2 cellular contexts compared by ENCODE assay signal in the genomic region with DNA sequence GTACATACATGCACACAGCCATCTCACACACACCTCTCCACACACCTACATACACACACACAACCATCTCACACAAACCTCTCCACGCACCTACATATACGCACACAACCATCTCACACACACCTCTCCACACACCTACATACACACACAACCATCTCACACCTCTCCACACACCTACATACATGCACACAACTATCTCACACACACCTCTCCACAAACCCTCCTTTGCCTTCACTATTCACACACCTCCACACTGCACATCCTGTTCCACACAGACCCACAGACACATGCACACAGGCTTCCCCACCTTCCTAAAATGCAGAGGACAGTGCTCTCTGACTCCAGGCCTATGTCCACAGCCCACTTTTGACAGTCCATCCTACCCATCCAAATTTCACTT.
TF ChIP-seq lines count a peak whose summit lies in the region.

No MANE protein-coding gene starts in this region.

TF ChIP-seq in HEK293, 187 proteins besides CTCF, POLR2A, EP300 and RAD21:
- TF ChIP-seq, protein P1, sequence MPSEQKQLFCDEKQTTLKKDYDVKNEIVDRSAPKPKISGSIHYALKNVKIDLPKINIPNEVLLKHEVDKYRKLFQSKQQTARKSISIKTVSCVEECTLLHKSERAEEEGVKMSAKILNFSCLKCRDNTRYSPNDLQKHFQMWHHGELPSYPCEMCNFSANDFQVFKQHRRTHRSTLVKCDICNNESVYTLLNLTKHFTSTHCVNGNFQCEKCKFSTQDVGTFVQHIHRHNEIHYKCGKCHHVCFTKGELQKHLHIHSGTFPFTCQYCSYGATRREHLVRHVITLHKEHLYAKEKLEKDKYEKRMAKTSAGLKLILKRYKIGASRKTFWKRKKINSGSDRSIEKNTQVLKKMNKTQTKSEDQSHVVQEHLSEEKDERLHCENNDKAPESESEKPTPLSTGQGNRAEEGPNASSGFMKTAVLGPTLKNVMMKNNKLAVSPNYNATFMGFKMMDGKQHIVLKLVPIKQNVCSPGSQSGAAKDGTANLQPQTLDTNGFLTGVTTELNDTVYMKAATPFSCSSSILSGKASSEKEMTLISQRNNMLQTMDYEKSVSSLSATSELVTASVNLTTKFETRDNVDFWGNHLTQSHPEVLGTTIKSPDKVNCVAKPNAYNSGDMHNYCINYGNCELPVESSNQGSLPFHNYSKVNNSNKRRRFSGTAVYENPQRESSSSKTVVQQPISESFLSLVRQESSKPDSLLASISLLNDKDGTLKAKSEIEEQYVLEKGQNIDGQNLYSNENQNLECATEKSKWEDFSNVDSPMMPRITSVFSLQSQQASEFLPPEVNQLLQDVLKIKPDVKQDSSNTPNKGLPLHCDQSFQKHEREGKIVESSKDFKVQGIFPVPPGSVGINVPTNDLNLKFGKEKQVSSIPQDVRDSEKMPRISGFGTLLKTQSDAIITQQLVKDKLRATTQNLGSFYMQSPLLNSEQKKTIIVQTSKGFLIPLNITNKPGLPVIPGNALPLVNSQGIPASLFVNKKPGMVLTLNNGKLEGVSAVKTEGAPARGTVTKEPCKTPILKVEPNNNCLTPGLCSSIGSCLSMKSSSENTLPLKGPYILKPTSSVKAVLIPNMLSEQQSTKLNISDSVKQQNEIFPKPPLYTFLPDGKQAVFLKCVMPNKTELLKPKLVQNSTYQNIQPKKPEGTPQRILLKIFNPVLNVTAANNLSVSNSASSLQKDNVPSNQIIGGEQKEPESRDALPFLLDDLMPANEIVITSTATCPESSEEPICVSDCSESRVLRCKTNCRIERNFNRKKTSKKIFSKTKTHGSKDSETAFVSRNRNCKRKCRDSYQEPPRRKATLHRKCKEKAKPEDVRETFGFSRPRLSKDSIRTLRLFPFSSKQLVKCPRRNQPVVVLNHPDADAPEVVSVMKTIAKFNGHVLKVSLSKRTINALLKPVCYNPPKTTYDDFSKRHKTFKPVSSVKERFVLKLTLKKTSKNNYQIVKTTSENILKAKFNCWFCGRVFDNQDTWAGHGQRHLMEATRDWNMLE (tag by site-specific recombination; conservative IDR thresholded peaks at IDR 0.05; ENCODE audit: low read depth): no peak
- TF ChIP-seq EGR2 (tag by site-specific recombination; IDR thresholded peaks at IDR 0.05; ENCODE audit: low read depth): peak; percentile 49; the same call in 1 of the 2 replicates
- TF ChIP-seq, protein P2, sequence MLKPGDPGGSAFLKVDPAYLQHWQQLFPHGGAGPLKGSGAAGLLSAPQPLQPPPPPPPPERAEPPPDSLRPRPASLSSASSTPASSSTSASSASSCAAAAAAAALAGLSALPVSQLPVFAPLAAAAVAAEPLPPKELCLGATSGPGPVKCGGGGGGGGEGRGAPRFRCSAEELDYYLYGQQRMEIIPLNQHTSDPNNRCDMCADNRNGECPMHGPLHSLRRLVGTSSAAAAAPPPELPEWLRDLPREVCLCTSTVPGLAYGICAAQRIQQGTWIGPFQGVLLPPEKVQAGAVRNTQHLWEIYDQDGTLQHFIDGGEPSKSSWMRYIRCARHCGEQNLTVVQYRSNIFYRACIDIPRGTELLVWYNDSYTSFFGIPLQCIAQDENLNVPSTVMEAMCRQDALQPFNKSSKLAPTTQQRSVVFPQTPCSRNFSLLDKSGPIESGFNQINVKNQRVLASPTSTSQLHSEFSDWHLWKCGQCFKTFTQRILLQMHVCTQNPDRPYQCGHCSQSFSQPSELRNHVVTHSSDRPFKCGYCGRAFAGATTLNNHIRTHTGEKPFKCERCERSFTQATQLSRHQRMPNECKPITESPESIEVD (tag by site-specific recombination; IDR thresholded peaks at IDR 0.05): no peak
- no peak for TF ChIP-seq ZNF837 (tag by site-specific recombination; IDR thresholded peaks at IDR 0.05)

TF ChIP-seq in IMR-90, 13 proteins besides CTCF, POLR2A, EP300 and RAD21:
- TF ChIP-seq MAZ (IDR thresholded peaks at IDR 0.05; ENCODE audit: borderline replicate concordance, low read depth, low read length) (no peak), NFE2L2 (IDR thresholded peaks at IDR 0.05; ENCODE audit: low read depth, low read length) (no peak), MXI1 (IDR thresholded peaks at IDR 0.05; ENCODE audit: borderline replicate concordance, low read depth, low read length) (no peak), FOS (IDR thresholded peaks at IDR 0.05; ENCODE audit: low read depth, low read length) (no peak), RFX5 (IDR thresholded peaks at IDR 0.05; ENCODE audit: low read depth, low read length) (no peak), SMC3 (IDR thresholded peaks at IDR 0.05; ENCODE audit: low read depth, low read length) (no peak), MAFK (IDR thresholded peaks at IDR 0.05; ENCODE audit: low read depth, low read length) (no peak), CEBPB (IDR thresholded peaks at IDR 0.05; ENCODE audit: low read depth, low read length) (no peak), BHLHE40 (IDR thresholded peaks at IDR 0.05; ENCODE audit: low read depth, low read length) (no peak)
- TF ChIP-seq, protein P3, sequence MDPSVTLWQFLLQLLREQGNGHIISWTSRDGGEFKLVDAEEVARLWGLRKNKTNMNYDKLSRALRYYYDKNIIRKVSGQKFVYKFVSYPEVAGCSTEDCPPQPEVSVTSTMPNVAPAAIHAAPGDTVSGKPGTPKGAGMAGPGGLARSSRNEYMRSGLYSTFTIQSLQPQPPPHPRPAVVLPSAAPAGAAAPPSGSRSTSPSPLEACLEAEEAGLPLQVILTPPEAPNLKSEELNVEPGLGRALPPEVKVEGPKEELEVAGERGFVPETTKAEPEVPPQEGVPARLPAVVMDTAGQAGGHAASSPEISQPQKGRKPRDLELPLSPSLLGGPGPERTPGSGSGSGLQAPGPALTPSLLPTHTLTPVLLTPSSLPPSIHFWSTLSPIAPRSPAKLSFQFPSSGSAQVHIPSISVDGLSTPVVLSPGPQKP (IDR thresholded peaks at IDR 0.05; ENCODE audit: borderline replicate concordance, low read depth, low read length): no peak
